25 cellular contexts compared by ENCODE assay signal in the genomic region with DNA sequence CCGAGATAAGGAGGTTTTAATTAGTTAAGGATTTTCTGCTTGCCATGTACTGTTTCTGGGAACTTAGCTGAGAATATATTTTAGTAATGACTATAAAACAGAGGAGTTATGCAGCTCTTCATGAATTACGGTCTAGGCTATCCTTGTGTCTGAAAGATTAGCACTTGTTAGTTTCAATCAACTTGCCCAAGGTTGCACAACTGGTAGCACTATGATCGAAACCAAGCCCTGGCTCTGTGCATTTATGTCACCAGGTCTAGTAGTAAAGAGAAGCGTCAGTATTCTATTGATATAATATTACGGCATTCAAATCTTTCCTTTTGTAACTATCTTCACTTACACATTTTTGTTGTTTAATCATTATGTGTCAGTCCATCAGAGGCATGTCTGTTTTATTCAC.
"Had no signal": no experiment of that assay in that cellular context is flagged by ENCODE, and none has a peak within 500 bp of the region (broad histone marks: within the 10 kb centered on the region; RNA-seq: fewer than 3 reads in every experiment).

No MANE protein-coding gene starts in this region.

- ATAC-seq: K562, Right ventricle myocardium inferior had no signal

- H3K4me1 Mint-ChIP-seq: IgD-negative memory B cell had no signal

- H3K4me2 ChIP-seq: PC-9 had no signal

- DNase-seq: MV-4-11; NCI-H1048; NCI-H1105; NCI-H1417; NCI-H1436 treated with DMSO at 0.1 percent for 48 hours; NCI-H1694 treated with DMSO at 0.1 percent for 48 hours; NCI-H1930; NCI-H2081 treated with DMSO at 0.1 percent for 48 hours; NCI-H2171; NCI-H226; NCI-H446; NCI-H510A; NCI-H524 treated with DMSO at 0.1 percent for 48 hours; NCI-H69; NCI-H774; NK-92 treated with Interleukin-12 subunit alpha and Interleukin-12 subunit beta, amount 100 ng/mL, for 24 hours; PC-9; Peyer's patch; SHP77 treated with DMSO at 0.1 percent for 48 hours had no signal

- FAIRE-seq: HTR-8/SVneo, K562 had no signal

- H3K36me3 Mint-ChIP-seq: IgD-negative memory B cell had no signal

- H3K27me3 Mint-ChIP-seq: IgD-negative memory B cell had no signal

- H3K9me3 ChIP-seq: Peyer's patch, SJSA1 had no signal

- H3K27ac Mint-ChIP-seq: IgD-negative memory B cell had no signal

- H3K4me1 ChIP-seq: Peyer's patch, SJSA1 had no signal

- H3K36me3 ChIP-seq: Peyer's patch, SJSA1 had no signal

- H3K4me3 ChIP-seq: K562, PC-9, Peyer's patch, SJSA1, SK-N-MC had no signal

- H2AFZ ChIP-seq: PC-9 had no signal

- H3K27me3 ChIP-seq: Peyer's patch had no signal

- H3K27ac ChIP-seq: PC-9, Peyer's patch, SJSA1 had no signal

- H3K4me3 Mint-ChIP-seq: IgD-negative memory B cell had no signal
